Comparison of ENCODE assay signal across 8 cellular contexts in genomic region chr11:65588199-65589054, GRCh38. TPM values are rescaled to one million over a fixed set of nuclear protein-coding genes. Genes with fewer than 3 reads are reported as not detected.
DNase-seq lines count a peak whose midpoint lies in the region; ATAC-seq and TF ChIP-seq lines count a peak whose summit lies in the region.

No MANE protein-coding gene starts in this region.

- H3K4me3 ChIP-seq in RWPE2 (ENCODE audit: severe bottlenecking) (no peak overlapping the region), spleen (peak overlapping the region in 3 of 8 donors; percentile 3 to 35 (median 14))

- H3K4me3 Mint-ChIP-seq in CD14-positive monocyte: peak overlapping the region; percentile 73 to 87

- TF ChIP-seq CTCF in CD14-positive monocyte (IDR thresholded peaks at IDR 0.05) (peak; percentile 73), RWPE2 (IDR thresholded peaks at IDR 0.05; ENCODE audit: poor library complexity, severe bottlenecking) (peak; percentile 33), spleen (IDR thresholded peaks at IDR 0.05 in 8 of 11, conservative IDR thresholded peaks at IDR 0.05 in 3 of 11) (peak; percentile 73 to 89 (median 83))

- DNase-seq in CD14-positive monocyte (ENCODE audit: low spot score) (peak; percentile 76), RWPE2 (ENCODE audit: low spot score) (no peak), left cardiac atrium (no peak), spleen (peak; percentile 92), HPDE6-E6E7 (ENCODE audit: extremely low spot score) (no peak)
- peak; percentile 54 for DNase-seq in activated gamma-delta T cell treated with anti-CD3 and anti-CD28 coated beads, Interleukin-2, amount 50 U/mL, for 16 hours (ENCODE audit: low read depth)

- no peaks in the 10 kb centered on the region for H3K27me3 Mint-ChIP-seq in CD14-positive monocyte (ENCODE audit: low read depth in 3 of 3)

- no peaks in the 10 kb centered on the region for H3K9me3 Mint-ChIP-seq in CD14-positive monocyte

- H3K4me1 ChIP-seq in RWPE2 (ENCODE audit: insufficient read depth, poor library complexity, severe bottlenecking) (peaks cover 9% of the 10 kb centered on the region), spleen (peaks cover 50 to 96% (median 74%) of the 10 kb centered on the region in 6 donors)

- peak; percentile 65 for ATAC-seq in GM19025 (IDR thresholded peaks at IDR 0.05; ENCODE audit: low read depth, unreplicated experiment)
- ATAC-seq in HG03108 (IDR thresholded peaks at IDR 0.05; ENCODE audit: unreplicated experiment): peak; percentile 79
- ATAC-seq in RWPE2 (ENCODE audit: low read depth): peak; percentile 35; the same call in 2 of the 3 replicates
- peak; percentile 44 to 45 for ATAC-seq in left cardiac atrium

- TF ChIP-seq POLR2A in spleen (IDR thresholded peaks at IDR 0.05): no peak

- peak overlapping the region; percentile 91 to 98 (median 95) for H3K27ac Mint-ChIP-seq in CD14-positive monocyte

- H3K9me3 ChIP-seq in RWPE2 (ENCODE audit: severe bottlenecking) (no peaks in the 10 kb centered on the region), spleen (no peaks in the 10 kb centered on the region)

- H3K27me3 ChIP-seq in RWPE2 (ENCODE audit: insufficient read depth, poor library complexity, severe bottlenecking) (no peaks in the 10 kb centered on the region), spleen (replicated peaks in 1 of 7) (no peaks in the 10 kb centered on the region)

- intact Hi-C loops in CD14-positive monocyte (cut with micrococcal nuclease) (loop anchor here in 1 of 2 donors (1.0 kb wide), 3 partner anchors 11 to 48 kb away; partner anchors contain the start of gene FAM89B), left cardiac atrium (cut with DNase I) (loop anchor here in 1 of 2 donors (2.0 kb wide), 1 partner anchor 48 kb away; no protein-coding TSS in a partner anchor), spleen (cut with DNase I; ENCODE audit: low total_unique reads) (loop anchor here (5.0 kb wide), 1 partner anchor 46 kb away; no protein-coding TSS in a partner anchor)

- peaks cover 57% of the 10 kb centered on the region for H3K4me1 Mint-ChIP-seq in CD14-positive monocyte

- H3K36me3 ChIP-seq in RWPE2 (ENCODE audit: low read depth) (peaks cover 39% of the 10 kb centered on the region), spleen (peaks cover 3 to 92% (median 69%) of the 10 kb centered on the region in 6 donors)

- H3K27ac ChIP-seq in RWPE2 (ENCODE audit: poor library complexity, severe bottlenecking) (no peak overlapping the region), spleen (peak overlapping the region; percentile 65 to 92 (median 82))

- H3K36me3 Mint-ChIP-seq in CD14-positive monocyte: peaks cover 48 to 74% of the 10 kb centered on the region in 2 donors

- 19 to 31% (median 22%) methylated on average over 10 to 13 of the region's 13 CpGs for WGBS in spleen, 5 donors

RNA-seq across cellular contexts. Expression of gene KCNK7, which starts 7.2 kb away (rescaled TPM):
- polyA plus RNA-seq in CD14-positive monocyte (not detected), spleen (1 to 10 TPM; 1.9 to 6.2 (median 2.9) TPM)
- total RNA-seq in left cardiac atrium (under 1 TPM; 0.31 to 0.53 TPM), spleen (1 to 10 TPM in 4 of 7 donors, under 1 TPM in 3; 0.63 to 3.2 (median 1.1) TPM)

RNA-seq across cellular contexts. Expression of gene EHBP1L1, which starts 12.6 kb away (rescaled TPM):
- 10 to 100 TPM; 29.6 to 42.6 TPM for polyA plus RNA-seq in CD14-positive monocyte
- 10 to 100 TPM; 53.4 to 61.0 TPM for total RNA-seq in left cardiac atrium
- 100 to 1,000 TPM; 151 to 365 (median 242) TPM for total RNA-seq in spleen
- 100 to 1,000 TPM in 2 of 3 donors, 10 to 100 TPM in 1; 44.3 to 174 (median 116) TPM for polyA plus RNA-seq in spleen

RNA-seq across cellular contexts. Expression of gene FAM89B, which starts 16.1 kb away (rescaled TPM):
- polyA plus RNA-seq in CD14-positive monocyte (100 to 1,000 TPM in 1 of 2 donors, 10 to 100 TPM in 1; 70.8 to 139 TPM), spleen (10 to 100 TPM; 43.0 to 66.1 (median 50.1) TPM)
- total RNA-seq in left cardiac atrium (10 to 100 TPM; 33.5 to 34.5 TPM), spleen (10 to 100 TPM; 34.5 to 59.0 (median 48.4) TPM)

RNA-seq across cellular contexts. Expression of gene ZNRD2, which starts 18.1 kb away (rescaled TPM):
- polyA plus RNA-seq in CD14-positive monocyte (10 to 100 TPM; 48.5 to 56.2 TPM), spleen (10 to 100 TPM; 32.6 to 49.5 (median 42.5) TPM)
- total RNA-seq in left cardiac atrium (10 to 100 TPM; 24.6 to 35.0 TPM), spleen (10 to 100 TPM; 20.9 to 68.8 (median 34.4) TPM)

RNA-seq across cellular contexts. Expression of gene MAP3K11, which starts 25.6 kb away (rescaled TPM):
- polyA plus RNA-seq in CD14-positive monocyte (10 to 100 TPM; 20.8 to 32.0 TPM), spleen (100 to 1,000 TPM in 1 of 3 donors, 10 to 100 TPM in 2; 29.4 to 109 (median 97.7) TPM)
- total RNA-seq in left cardiac atrium (10 to 100 TPM; 42.8 to 44.7 TPM), spleen (100 to 1,000 TPM in 3 of 7 donors, 10 to 100 TPM in 4; 93.5 to 158 (median 99.9) TPM)

Comparison
In these comparisons a context has a peak if more than half of its experiments do, and no peak if none do; other contexts are left out.
1. DNase-seq: peak in CD14-positive monocyte (single experiment), activated gamma-delta T cell treated with anti-CD3 and anti-CD28 coated beads, Interleukin-2, amount 50 U/mL, for 16 hours (single experiment) and spleen (single experiment); none in RWPE2 (single experiment), left cardiac atrium (single experiment) and HPDE6-E6E7 (single experiment).
2. CTCF ChIP-seq: peak in every context shown above with its lines; median percentile 83 in spleen; 73 in CD14-positive monocyte; 33 in RWPE2.
3. Peak in every context shown above with its lines, with median percentiles within 50 percentile points of each other: ATAC-seq.